20 cellular contexts compared by ENCODE assay signal in genomic region chr4:137106287-137106686, GRCh38.
"Had no signal": no experiment of that assay in that cellular context is flagged by ENCODE, and none has a peak within 500 bp of the region (broad histone marks: within the 10 kb centered on the region; RNA-seq: fewer than 3 reads in every experiment).

No MANE protein-coding gene starts in this region.

- H3K4me3 ChIP-seq: esophagus muscularis mucosa, gastrocnemius medialis, heart right ventricle, left ventricle myocardium inferior, lower lobe of right lung, pancreas, right lobe of liver, spleen, transverse colon had no signal

- H3K27me3 ChIP-seq: esophagus muscularis mucosa, gastrocnemius medialis, heart right ventricle, pancreas, right lobe of liver, spleen, transverse colon had no signal

- H3K9me3 ChIP-seq: esophagus muscularis mucosa, gastrocnemius medialis, left ventricle myocardium inferior, lower lobe of right lung, pancreas, right lobe of liver, transverse colon had no signal

- ATAC-seq: effector memory CD8-positive, alpha-beta T cell; gastrocnemius medialis; heart right ventricle; lower lobe of right lung; natural killer cell treated with Interleukin-12 subunit alpha and Interleukin-12 subunit beta and Interleukin-15 and Interleukin-18, amount 100 ng/mL, for 72 hours; pancreas; right lobe of liver; stimulated activated memory B cell treated with anti-CD40 and anti-IgM and Interleukin-4, amounts not matched to agents 10 μg/mL and 1 μg/mL and 100 μg/mL, for 72 hours had no signal

- DNase-seq: effector memory CD8-positive, alpha-beta T cell; gastrocnemius medialis; heart right ventricle; hypothalamus; islet precursor cell; left ventricle myocardium inferior; lower lobe of right lung; midbrain; occipital lobe; pancreas; right lobe of liver; spleen; stimulated activated CD4-positive, alpha-beta T cell treated with anti-CD3 and anti-CD28 coated beads, Interleukin-15, amount 100 ng/mL, for 24 hours; stimulated activated CD4-positive, alpha-beta T cell treated with anti-CD3 and anti-CD28 coated beads, Interleukin-1b, Interleukin-23, amount 100 ng/mL, for 48 hours; stimulated activated CD4-positive, alpha-beta T cell treated with anti-CD3 and anti-CD28 coated beads, Interleukin-4, amount 100 ng/mL, for 24 hours; transverse colon had no signal

- H3K27ac ChIP-seq: epithelial cell of prostate, esophagus muscularis mucosa, gastrocnemius medialis, heart right ventricle, left ventricle myocardium inferior, lower lobe of right lung, pancreas, right lobe of liver, spleen, transverse colon had no signal

- H3K36me3 ChIP-seq: esophagus muscularis mucosa, gastrocnemius medialis, heart right ventricle, left ventricle myocardium inferior, lower lobe of right lung, pancreas, right lobe of liver, spleen, transverse colon had no signal

- H3K4me1 ChIP-seq: esophagus muscularis mucosa, gastrocnemius medialis, heart right ventricle, left ventricle myocardium inferior, lower lobe of right lung, pancreas, right lobe of liver, spleen, transverse colon had no signal
